Comparison of ENCODE assay signal across 13 cellular contexts in the genomic region with DNA sequence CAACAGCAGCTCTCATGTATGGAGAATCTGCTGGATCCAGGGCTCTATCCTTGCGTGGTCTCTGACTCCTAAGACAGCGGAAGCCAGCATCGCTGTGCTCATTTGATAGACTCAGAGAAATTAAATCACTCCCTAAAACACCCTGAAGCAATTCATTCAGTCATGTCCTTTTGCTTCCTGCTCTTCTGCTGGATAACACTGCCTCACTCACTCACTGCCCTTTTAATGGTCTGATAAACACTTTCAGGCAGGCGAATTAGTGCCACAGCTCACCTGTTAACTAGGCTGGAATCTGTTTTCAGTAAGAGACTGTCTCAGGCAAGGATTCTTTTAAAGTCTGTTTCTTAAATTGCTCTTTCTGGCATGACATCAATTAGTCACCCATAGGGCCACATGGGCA. TPM values are rescaled to one million over a fixed set of nuclear protein-coding genes. Genes with fewer than 3 reads are reported as not detected.
DNase-seq lines count a peak whose midpoint lies in the region; ATAC-seq and TF ChIP-seq lines count a peak whose summit lies in the region.
"Had no signal": no experiment of that assay in that cellular context is flagged by ENCODE, and none has a peak within 500 bp of the region (broad histone marks: within the 10 kb centered on the region; RNA-seq: fewer than 3 reads in every experiment).

No MANE protein-coding gene starts in this region.

- CTCF ChIA-PET in activated naive CD4-positive, alpha-beta T cell treated with anti-CD3 and anti-CD28 coated beads, Interleukin-2, amount 10 ng/mL, durations not matched to agents 7 days and 5 days (lab: Charles Lee), result interaction anchor here (1.7 kb wide), 1 partner anchor 15 kb away, joined by 6 read pairs; no protein-coding TSS in a partner anchor

- TF ChIP-seq CTCF in epithelial cell of esophagus (IDR thresholded peaks at IDR 0.05; ENCODE audit: insufficient read depth, low read depth, low read length, missing control alignments), result no peak

- H3K27me3 Mint-ChIP-seq in activated naive CD4-positive, alpha-beta T cell treated with anti-CD3 and anti-CD28 coated beads, Interleukin-2, amount 10 ng/mL, durations not matched to agents 7 days and 5 days, result no peaks in the 10 kb centered on the region

- H3K9me3 Mint-ChIP-seq in activated naive CD4-positive, alpha-beta T cell treated with anti-CD3 and anti-CD28 coated beads, Interleukin-2, amount 10 ng/mL, durations not matched to agents 7 days and 5 days, result no peaks in the 10 kb centered on the region
- no peaks in the 10 kb centered on the region for H3K9me3 Mint-ChIP-seq in stimulated activated effector memory CD8-positive, alpha-beta T cell treated with anti-CD3 and anti-CD28 coated beads, Interleukin-12 subunit alpha, Interleukin-12 subunit beta, amount 100 ng/mL, for 72 hours

- peaks cover 86% of the 10 kb centered on the region for H3K4me1 Mint-ChIP-seq in activated naive CD4-positive, alpha-beta T cell treated with anti-CD3 and anti-CD28 coated beads, Interleukin-2, amount 10 ng/mL, durations not matched to agents 7 days and 5 days
- peaks cover 88% of the 10 kb centered on the region for H3K4me1 Mint-ChIP-seq in stimulated activated effector memory CD8-positive, alpha-beta T cell treated with anti-CD3 and anti-CD28 coated beads, Interleukin-12 subunit alpha, Interleukin-12 subunit beta, amount 100 ng/mL, for 72 hours

- ATAC-seq in SK-N-SH treated with all-trans-retinoic acid at 6 μM for 48 hours (peak; percentile 4; the same call in 1 of the 3 replicates), HG03469 (IDR thresholded peaks at IDR 0.05; ENCODE audit: unreplicated experiment) (no peak)
- no peak for ATAC-seq in stimulated activated effector memory CD8-positive, alpha-beta T cell treated with anti-CD3 and anti-CD28 coated beads, Interleukin-12 subunit alpha, Interleukin-12 subunit beta, amount 100 ng/mL, for 72 hours
- ATAC-seq: HepG2 had no signal

- H3K4me3 Mint-ChIP-seq in activated naive CD4-positive, alpha-beta T cell treated with anti-CD3 and anti-CD28 coated beads, Interleukin-2, amount 10 ng/mL, durations not matched to agents 7 days and 5 days, result no peak overlapping the region
- H3K4me3 Mint-ChIP-seq in stimulated activated effector memory CD8-positive, alpha-beta T cell treated with anti-CD3 and anti-CD28 coated beads, Interleukin-12 subunit alpha, Interleukin-12 subunit beta, amount 100 ng/mL, for 72 hours, result peak overlapping the region; percentile 74

- no peaks in the 10 kb centered on the region for H3K27me3 ChIP-seq in H7 (ENCODE audit: control insufficient read depth, insufficient read depth, low read length)
- H3K27me3 ChIP-seq: ovary had no signal

- H3K27ac Mint-ChIP-seq in activated naive CD4-positive, alpha-beta T cell treated with anti-CD3 and anti-CD28 coated beads, Interleukin-2, amount 10 ng/mL, durations not matched to agents 7 days and 5 days, result peak overlapping the region; percentile 86
- H3K27ac Mint-ChIP-seq in stimulated activated effector memory CD8-positive, alpha-beta T cell treated with anti-CD3 and anti-CD28 coated beads, Interleukin-12 subunit alpha, Interleukin-12 subunit beta, amount 100 ng/mL, for 72 hours, result peak overlapping the region; percentile 99

- H3K4me3 ChIP-seq in epithelial cell of esophagus (ENCODE audit: low read length) (no peak overlapping the region), H7 (ENCODE audit: insufficient read depth, low read depth, low read length) (no peak overlapping the region)
- H3K4me3 ChIP-seq: ovary had no signal

- peaks cover 76% of the 10 kb centered on the region for H3K36me3 Mint-ChIP-seq in activated naive CD4-positive, alpha-beta T cell treated with anti-CD3 and anti-CD28 coated beads, Interleukin-2, amount 10 ng/mL, durations not matched to agents 7 days and 5 days
- H3K36me3 Mint-ChIP-seq in stimulated activated effector memory CD8-positive, alpha-beta T cell treated with anti-CD3 and anti-CD28 coated beads, Interleukin-12 subunit alpha, Interleukin-12 subunit beta, amount 100 ng/mL, for 72 hours, result peaks cover 98% of the 10 kb centered on the region

- DNase-seq in activated naive CD4-positive, alpha-beta T cell treated with anti-CD3 and anti-CD28 coated beads, Interleukin-2, amount 10 ng/mL, durations not matched to agents 7 days and 5 days, result no peak
- no peak for DNase-seq in activated naive CD4-positive, alpha-beta T cell (lab: John Stamatoyannopoulos, UW)
- DNase-seq in epithelial cell of esophagus (ENCODE audit: low read depth), result peak; percentile 23
- peak in 1 of 2 donors; percentile 45 for DNase-seq in stimulated activated effector memory CD8-positive, alpha-beta T cell treated with anti-CD3 and anti-CD28 coated beads, Interleukin-12 subunit alpha, Interleukin-12 subunit beta, amount 100 ng/mL, for 72 hours (ENCODE audit: low spot score in 2 of 2)
- DNase-seq in HK-2 (ENCODE audit: unreplicated experiment), result no peak
- no peak for DNase-seq in H7
- DNase-seq: caudate nucleus, NCI-H1105, NCI-H446, ovary had no signal

- H3K36me3 ChIP-seq in H7 (replicated peaks; ENCODE audit: control insufficient read depth, insufficient read depth, low read length), result no peaks in the 10 kb centered on the region; the same call in 1 of the 2 replicates
- H3K36me3 ChIP-seq: ovary had no signal

TF ChIP-seq in SK-N-SH treated with all-trans-retinoic acid at 6 μM for 48 hours, 23 proteins besides CTCF, POLR2A, EP300 and RAD21 (continues in another document):
- TF ChIP-seq BACH2 (CRISPR knock-in tag; IDR thresholded peaks at IDR 0.05; ENCODE audit: borderline replicate concordance), result no peak
- 0 out of 2 replicates have a peak, but pooled peaks have one; percentile 9 for TF ChIP-seq ISL1 (CRISPR knock-in tag; IDR thresholded peaks at IDR 0.05)
- no peak for TF ChIP-seq CSDC2 (CRISPR knock-in tag; IDR thresholded peaks at IDR 0.05)
- TF ChIP-seq GLIS3 (CRISPR knock-in tag; IDR thresholded peaks at IDR 0.05), result no peak
- no peak for TF ChIP-seq OSR1 (CRISPR knock-in tag; IDR thresholded peaks at IDR 0.05)
- TF ChIP-seq TOX (CRISPR knock-in tag; IDR thresholded peaks at IDR 0.05; ENCODE audit: borderline replicate concordance), result no peak
- no peak for TF ChIP-seq ZNF8 (CRISPR knock-in tag; IDR thresholded peaks at IDR 0.05)
- peak; percentile 59; the same call in 1 of the 2 replicates for TF ChIP-seq TCF4 (CRISPR knock-in tag; IDR thresholded peaks at IDR 0.05; ENCODE audit: borderline replicate concordance)
- TF ChIP-seq, protein P1, sequence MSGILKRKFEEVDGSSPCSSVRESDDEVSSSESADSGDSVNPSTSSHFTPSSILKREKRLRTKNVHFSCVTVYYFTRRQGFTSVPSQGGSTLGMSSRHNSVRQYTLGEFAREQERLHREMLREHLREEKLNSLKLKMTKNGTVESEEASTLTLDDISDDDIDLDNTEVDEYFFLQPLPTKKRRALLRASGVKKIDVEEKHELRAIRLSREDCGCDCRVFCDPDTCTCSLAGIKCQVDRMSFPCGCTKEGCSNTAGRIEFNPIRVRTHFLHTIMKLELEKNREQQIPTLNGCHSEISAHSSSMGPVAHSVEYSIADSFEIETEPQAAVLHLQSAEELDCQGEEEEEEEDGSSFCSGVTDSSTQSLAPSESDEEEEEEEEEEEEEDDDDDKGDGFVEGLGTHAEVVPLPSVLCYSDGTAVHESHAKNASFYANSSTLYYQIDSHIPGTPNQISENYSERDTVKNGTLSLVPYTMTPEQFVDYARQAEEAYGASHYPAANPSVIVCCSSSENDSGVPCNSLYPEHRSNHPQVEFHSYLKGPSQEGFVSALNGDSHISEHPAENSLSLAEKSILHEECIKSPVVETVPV (CRISPR knock-in tag; IDR thresholded peaks at IDR 0.05), result no peak
- TF ChIP-seq RARB (CRISPR knock-in tag; IDR thresholded peaks at IDR 0.05), result no peak
- TF ChIP-seq, protein P2, sequence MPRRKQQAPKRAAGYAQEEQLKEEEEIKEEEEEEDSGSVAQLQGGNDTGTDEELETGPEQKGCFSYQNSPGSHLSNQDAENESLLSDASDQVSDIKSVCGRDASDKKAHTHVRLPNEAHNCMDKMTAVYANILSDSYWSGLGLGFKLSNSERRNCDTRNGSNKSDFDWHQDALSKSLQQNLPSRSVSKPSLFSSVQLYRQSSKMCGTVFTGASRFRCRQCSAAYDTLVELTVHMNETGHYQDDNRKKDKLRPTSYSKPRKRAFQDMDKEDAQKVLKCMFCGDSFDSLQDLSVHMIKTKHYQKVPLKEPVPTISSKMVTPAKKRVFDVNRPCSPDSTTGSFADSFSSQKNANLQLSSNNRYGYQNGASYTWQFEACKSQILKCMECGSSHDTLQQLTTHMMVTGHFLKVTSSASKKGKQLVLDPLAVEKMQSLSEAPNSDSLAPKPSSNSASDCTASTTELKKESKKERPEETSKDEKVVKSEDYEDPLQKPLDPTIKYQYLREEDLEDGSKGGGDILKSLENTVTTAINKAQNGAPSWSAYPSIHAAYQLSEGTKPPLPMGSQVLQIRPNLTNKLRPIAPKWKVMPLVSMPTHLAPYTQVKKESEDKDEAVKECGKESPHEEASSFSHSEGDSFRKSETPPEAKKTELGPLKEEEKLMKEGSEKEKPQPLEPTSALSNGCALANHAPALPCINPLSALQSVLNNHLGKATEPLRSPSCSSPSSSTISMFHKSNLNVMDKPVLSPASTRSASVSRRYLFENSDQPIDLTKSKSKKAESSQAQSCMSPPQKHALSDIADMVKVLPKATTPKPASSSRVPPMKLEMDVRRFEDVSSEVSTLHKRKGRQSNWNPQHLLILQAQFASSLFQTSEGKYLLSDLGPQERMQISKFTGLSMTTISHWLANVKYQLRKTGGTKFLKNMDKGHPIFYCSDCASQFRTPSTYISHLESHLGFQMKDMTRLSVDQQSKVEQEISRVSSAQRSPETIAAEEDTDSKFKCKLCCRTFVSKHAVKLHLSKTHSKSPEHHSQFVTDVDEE (CRISPR knock-in tag; IDR thresholded peaks at IDR 0.05), result peak; percentile 45; the same call in 1 of the 2 replicates
- no peak for TF ChIP-seq ESRRG (CRISPR knock-in tag; IDR thresholded peaks at IDR 0.05)
- TF ChIP-seq, protein P3, sequence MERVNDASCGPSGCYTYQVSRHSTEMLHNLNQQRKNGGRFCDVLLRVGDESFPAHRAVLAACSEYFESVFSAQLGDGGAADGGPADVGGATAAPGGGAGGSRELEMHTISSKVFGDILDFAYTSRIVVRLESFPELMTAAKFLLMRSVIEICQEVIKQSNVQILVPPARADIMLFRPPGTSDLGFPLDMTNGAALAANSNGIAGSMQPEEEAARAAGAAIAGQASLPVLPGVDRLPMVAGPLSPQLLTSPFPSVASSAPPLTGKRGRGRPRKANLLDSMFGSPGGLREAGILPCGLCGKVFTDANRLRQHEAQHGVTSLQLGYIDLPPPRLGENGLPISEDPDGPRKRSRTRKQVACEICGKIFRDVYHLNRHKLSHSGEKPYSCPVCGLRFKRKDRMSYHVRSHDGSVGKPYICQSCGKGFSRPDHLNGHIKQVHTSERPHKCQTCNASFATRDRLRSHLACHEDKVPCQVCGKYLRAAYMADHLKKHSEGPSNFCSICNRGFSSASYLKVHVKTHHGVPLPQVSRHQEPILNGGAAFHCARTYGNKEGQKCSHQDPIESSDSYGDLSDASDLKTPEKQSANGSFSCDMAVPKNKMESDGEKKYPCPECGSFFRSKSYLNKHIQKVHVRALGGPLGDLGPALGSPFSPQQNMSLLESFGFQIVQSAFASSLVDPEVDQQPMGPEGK (CRISPR knock-in tag; IDR thresholded peaks at IDR 0.05; ENCODE audit: borderline replicate concordance), result no peak
- TF ChIP-seq ZFP30 (CRISPR knock-in tag; IDR thresholded peaks at IDR 0.05), result no peak

RNA-seq across cellular contexts. Expression of a gene that starts 10.0 kb away (rescaled TPM):
- 6.9 and 8.2 TPM in 2 replicates for total RNA-seq in H7 (2014; rRNA removed; shearing (Covaris generic))
- total RNA-seq: HepG2 had no signal
